In genomic region chr12:124264089-124264795, GRCh38 we compare ENCODE assay signal across 26 cellular contexts. TPM values are rescaled to one million over a fixed set of nuclear protein-coding genes. Genes with fewer than 3 reads are reported as not detected.
"Had no signal": no experiment of that assay in that cellular context is flagged by ENCODE, and none has a peak within 500 bp of the region (broad histone marks: within the 10 kb centered on the region; RNA-seq: fewer than 3 reads in every experiment).

No MANE protein-coding gene starts in this region.

- ATAC-seq: activated CD8-positive, alpha-beta T cell treated with anti-CD3 and anti-CD28 coated beads for 36 hours; heart right ventricle; natural killer cell treated with Interleukin-12 subunit alpha and Interleukin-12 subunit beta and Interleukin-15 and Interleukin-18, amount 100 ng/mL, for 72 hours had no signal

- H3K4me3 ChIP-seq: ascending aorta, cardiac muscle cell, colonic mucosa, esophagus squamous epithelium, heart right ventricle, left ventricle myocardium inferior, lung, right atrium auricular region, tibial nerve had no signal

- H3K27ac ChIP-seq: ascending aorta, cardiac muscle cell, colonic mucosa, epithelial cell of prostate, esophagus squamous epithelium, heart right ventricle, left ventricle myocardium inferior, right atrium auricular region, tibial nerve, WERI-Rb-1 had no signal

- H3K27me3 ChIP-seq: ascending aorta, cardiac muscle cell, colonic mucosa, tibial nerve had no signal

- H3K36me3 ChIP-seq: ascending aorta, cardiac muscle cell, colonic mucosa, esophagus squamous epithelium, heart right ventricle, left ventricle myocardium inferior, right atrium auricular region, tibial nerve, WERI-Rb-1 had no signal

- FAIRE-seq: endometrium, TTC549 had no signal

- H3K9me3 ChIP-seq: ascending aorta, colonic mucosa, esophagus squamous epithelium, tibial nerve had no signal

- H3K4me1 ChIP-seq: ascending aorta, colonic mucosa, esophagus squamous epithelium, left ventricle myocardium inferior, right atrium auricular region, tibial nerve had no signal

- DNase-seq: activated CD4-positive, alpha-beta T cell treated with anti-CD3 and anti-CD28 coated beads, Interleukin-2, amount 10 ng/mL, durations not matched to agents 24 days and 14 days; activated CD4-positive, CD25-positive, alpha-beta regulatory T cell treated with anti-CD3 and anti-CD28 coated beads, Interleukin-2, amount 50 U/mL, for 72 hours; activated CD8-positive, alpha-beta T cell treated with anti-CD3 and anti-CD28 coated beads for 36 hours; activated naive CD4-positive, alpha-beta T cell treated with anti-CD3 and anti-CD28 coated beads for 36 hours; activated naive CD8-positive, alpha-beta T cell treated with anti-CD3 and anti-CD28 coated beads, Interleukin-2, amount 10 ng/mL, durations not matched to agents 7 days and 5 days; activated T-cell treated with anti-CD3 and anti-CD28 coated beads, Interleukin-2, amount 50 U/mL, for 48 hours; cerebellar nuclear complex; colonic mucosa; effector CD8-positive, alpha-beta T cell; esophagus squamous epithelium; foreskin melanocyte; heart right ventricle; left ventricle myocardium inferior; mesendoderm; stimulated activated naive CD4-positive, alpha-beta T cell; WERI-Rb-1 had no signal

RNA-seq across cellular contexts. Expression of gene RFLNA, which starts 30.7 kb away (rescaled TPM):
- total RNA-seq: activated CD4-positive, alpha-beta T cell treated with anti-CD3 and anti-CD28 coated beads, Interleukin-2, amount 10 ng/mL, durations not matched to agents 24 days and 14 days; activated CD8-positive, alpha-beta T cell treated with anti-CD3 and anti-CD28 coated beads for 36 hours; activated naive CD4-positive, alpha-beta T cell treated with anti-CD3 and anti-CD28 coated beads for 36 hours; activated naive CD8-positive, alpha-beta T cell treated with anti-CD3 and anti-CD28 coated beads, Interleukin-2, amount 10 ng/mL, durations not matched to agents 7 days and 5 days; activated T-helper 2 cell treated with anti-CD3 and anti-CD28 coated beads, Interferon-gamma antibody, Interleukin-2, Interleukin-4, amounts not matched to agents 10 μg/mL and 5 μg/mL and 100 μg/mL, durations not matched to agents 14 hours and 24 hours and 36 hours; ascending aorta; natural killer cell treated with Interleukin-12 subunit alpha and Interleukin-12 subunit beta and Interleukin-15 and Interleukin-18, amount 100 ng/mL, for 72 hours had no signal
